ENCODE assay signal across 3 cellular contexts in genomic region chr14:31403707-31404106, GRCh38.
TF ChIP-seq lines count a peak whose summit lies in the region.

No MANE protein-coding gene starts in this region.

TF ChIP-seq in A549, 52 proteins besides CTCF, POLR2A, EP300 and RAD21:
- TF ChIP-seq ZNF302 (CRISPR knock-in tag; IDR thresholded peaks at IDR 0.05) = no peak
- TF ChIP-seq BCL3 (IDR thresholded peaks at IDR 0.05) = no peak
- peak; percentile 70 for TF ChIP-seq MAFK (IDR thresholded peaks at IDR 0.05; ENCODE audit: partially characterized antibody)
- no peak for TF ChIP-seq EHMT2 (IDR thresholded peaks at IDR 0.05; ENCODE audit: low read depth)
- no peak for TF ChIP-seq FOSL2 (IDR thresholded peaks at IDR 0.05)
- no peak for TF ChIP-seq FOSL2 (CRISPR knock-in tag; IDR thresholded peaks at IDR 0.05)
- no peak for TF ChIP-seq HOXB13 (CRISPR knock-in tag; IDR thresholded peaks at IDR 0.05; ENCODE audit: low read depth)
- TF ChIP-seq RFX5 (IDR thresholded peaks at IDR 0.05) = no peak

TF ChIP-seq in IMR-90, 13 proteins besides CTCF, POLR2A, EP300 and RAD21:
- TF ChIP-seq BHLHE40 (IDR thresholded peaks at IDR 0.05; ENCODE audit: low read depth, low read length) (no peak), CHD1 (IDR thresholded peaks at IDR 0.05; ENCODE audit: low read depth, low read length) (no peak), MAFK (IDR thresholded peaks at IDR 0.05; ENCODE audit: low read depth, low read length) (peak; percentile 41; the same call in 1 of the 2 replicates)

TF ChIP-seq in K562, 482 proteins besides CTCF, POLR2A, EP300 and RAD21:
- TF ChIP-seq C11orf30 (IDR thresholded peaks at IDR 0.05; ENCODE audit: low read depth) (peak; percentile 17; the same call in 1 of the 2 replicates), CBX8 (IDR thresholded peaks at IDR 0.05; ENCODE audit: borderline replicate concordance, extremely low read depth, low read depth, low read length, poor library complexity, severe bottlenecking) (no peak), ZNF316 (IDR thresholded peaks at IDR 0.05) (peak; percentile 57; the same call in 1 of the 2 replicates), ZNF778 (CRISPR knock-in tag; IDR thresholded peaks at IDR 0.05) (no peak)
